Comparison of ENCODE assay signal across 10 cellular contexts in genomic region chr21:42535602-42536171, GRCh38. TPM values are rescaled to one million over a fixed set of nuclear protein-coding genes. Genes with fewer than 3 reads are reported as not detected.
A peak's percentile ranks its signal among the peaks of the same experiment; 100 is the strongest.
DNase-seq lines count a peak whose midpoint lies in the region; ATAC-seq and TF ChIP-seq lines count a peak whose summit lies in the region.
"Had no signal": no experiment of that assay in that cellular context is flagged by ENCODE, and none has a peak within 500 bp of the region (broad histone marks: within the 10 kb centered on the region; RNA-seq: fewer than 3 reads in every experiment).

No MANE protein-coding gene starts in this region.

- no peaks in the 10 kb centered on the region for H3K9me3 ChIP-seq in right cardiac atrium (ENCODE audit: control insufficient read depth, low read length)
- H3K9me3 ChIP-seq in adrenal gland (replicated peaks in 1 of 3), result no peaks in the 10 kb centered on the region
- H3K9me3 ChIP-seq in thyroid gland, result no peaks in the 10 kb centered on the region
- H3K9me3 ChIP-seq in GM23248 (ENCODE audit: low read depth), result no peaks in the 10 kb centered on the region

- no peaks in the 10 kb centered on the region for H3K9me2 ChIP-seq in GM23248 (ENCODE audit: insufficient read depth)

- H3K4me1 ChIP-seq in right cardiac atrium (ENCODE audit: control insufficient read depth, insufficient read depth, low read length), result peaks cover 3% of the 10 kb centered on the region
- peaks cover 13 to 17% of the 10 kb centered on the region in 2 donors for H3K4me1 ChIP-seq in adrenal gland (replicated peaks in 1 of 2)
- H3K4me1 ChIP-seq in thyroid gland, result peaks cover 46 to 61% of the 10 kb centered on the region in 2 donors
- H3K4me1 ChIP-seq in GM23248 (ENCODE audit: insufficient read depth), result no peaks in the 10 kb centered on the region

- H3K27ac ChIP-seq in right cardiac atrium (ENCODE audit: low read length) (no peak overlapping the region), adrenal gland (peak overlapping the region in 1 of 5 donors; percentile 89), thyroid gland (peak overlapping the region; percentile 67 to 77 (median 72)), GM23248 (no peak overlapping the region)

- no peaks in the 10 kb centered on the region for H4K20me1 ChIP-seq in GM23248 (ENCODE audit: insufficient read depth)

- intact Hi-C loops in Right ventricle myocardium superior (cut with DNase I) (no loop called here), right cardiac atrium (cut with DNase I) (no loop called here), adrenal gland (cut with DNase I) (no loop called here), thyroid gland (cut with DNase I) (no loop called here)

- H3K27me3 ChIP-seq in right cardiac atrium (ENCODE audit: control insufficient read depth, insufficient read depth), result no peaks in the 10 kb centered on the region
- no peaks in the 10 kb centered on the region for H3K27me3 ChIP-seq in adrenal gland
- no peaks in the 10 kb centered on the region for H3K27me3 ChIP-seq in thyroid gland
- H3K27me3 ChIP-seq in GM23248 (replicated peaks; ENCODE audit: insufficient read depth), result peaks cover 6% of the 10 kb centered on the region

- no peak overlapping the region for H3K4me2 ChIP-seq in GM23248 (ENCODE audit: unreplicated experiment)

- TF ChIP-seq CTCF in adrenal gland (IDR thresholded peaks at IDR 0.05) (no peak), thyroid gland (IDR thresholded peaks at IDR 0.05) (no peak)

- no peak overlapping the region for H3K4me3 ChIP-seq in right cardiac atrium (ENCODE audit: low read length)
- no peak overlapping the region for H3K4me3 ChIP-seq in adrenal gland
- H3K4me3 ChIP-seq in thyroid gland (replicated peaks in 1 of 3), result no peak overlapping the region
- H3K4me3 ChIP-seq in GM23248, result no peak overlapping the region

- H3F3A ChIP-seq in GM23248 (ENCODE audit: insufficient read depth), result no peaks in the 10 kb centered on the region

- no peaks in the 10 kb centered on the region for H3K36me3 ChIP-seq in adrenal gland (replicated peaks in 1 of 2)
- H3K36me3 ChIP-seq in thyroid gland, result no peaks in the 10 kb centered on the region
- no peaks in the 10 kb centered on the region for H3K36me3 ChIP-seq in GM23248 (ENCODE audit: low read depth)

- 77% methylated on average over 17 of the region's 17 CpGs for WGBS in right cardiac atrium
- 68 to 82% (median 71%) methylated on average over 12 to 17 of the region's 17 CpGs for WGBS in adrenal gland, 4 donors
- 49 to 52% methylated on average over 14 to 16 of the region's 17 CpGs for WGBS in thyroid gland, 2 donors
- 62 to 64% methylated on average over 17 of the region's 17 CpGs for WGBS in GM23248 (ENCODE audit: low coverage in 1 of 2, low lambda C conversion rate in 2 of 2, missing lambda C conversion rate in 2 of 2), 2 experiments

- ATAC-seq in Right ventricle myocardium superior (ENCODE audit: poor library complexity), result no peak
- no peak for ATAC-seq in right cardiac atrium
- peak; percentile 49 for ATAC-seq in HG02973 (IDR thresholded peaks at IDR 0.05; ENCODE audit: unreplicated experiment)

- H3K79me2 ChIP-seq in GM23248 (ENCODE audit: insufficient read depth), result no peaks in the 10 kb centered on the region

- in situ Hi-C loops in GM23248 (cut with MboI), result no loop called here

- no peak overlapping the region for H3K9ac ChIP-seq in GM23248

- no peak for TF ChIP-seq POLR2A in adrenal gland (IDR thresholded peaks at IDR 0.05)
- peak in 1 of 2 donors; percentile 13 for TF ChIP-seq POLR2A in thyroid gland (IDR thresholded peaks at IDR 0.05)

- DNase-seq in Right ventricle myocardium superior, result peak; percentile 34
- no peak for DNase-seq in right cardiac atrium
- DNase-seq in adrenal gland, result peak in 5 of 7 donors; percentile 32 to 78 (median 55)
- peak; percentile 81 to 85 for DNase-seq in thyroid gland
- DNase-seq in GM23248, result no peak
- DNase-seq in NOMO-1 (lab: John Stamatoyannopoulos, UW; ENCODE audit: unreplicated experiment in 2 of 2), result no peak
- DNase-seq in hippocampal formation (lab: John Stamatoyannopoulos, UW), result no peak
- DNase-seq: NCI-H69 had no signal

- no peak overlapping the region for H2AFZ ChIP-seq in GM23248

RNA-seq across cellular contexts. Expression of gene SLC37A1, which starts 22.0 kb away (rescaled TPM):
- 3.8 TPM for total RNA-seq in Right ventricle myocardium superior
- 1 to 10 TPM; 2.7 to 2.9 (median 2.9) TPM for total RNA-seq in right cardiac atrium
- 1.9 TPM for polyA plus RNA-seq in right cardiac atrium
- total RNA-seq in adrenal gland, result 10 to 100 TPM in 7 of 8 donors, 1 to 10 TPM in 1; 7.4 to 27.2 (median 18.7) TPM
- polyA plus RNA-seq in adrenal gland, result 10 to 100 TPM; 11.0 to 16.7 (median 14.3) TPM
- total RNA-seq in thyroid gland, result 10 to 100 TPM; 26.1 to 37.9 (median 34.9) TPM
- not detected in 2 replicates for total RNA-seq in GM23248 (2014; rRNA removed; shearing (Covaris generic))
- 0.23 TPM in 1 of 2 replicates, not detected in the other for polyA plus RNA-seq in GM23248 (2016; fragmentation: Nextera tagmentation; extraction: Ambion mirVana)

RNA-seq across cellular contexts. Expression of gene RSPH1, which starts 39.7 kb away (rescaled TPM):
- not detected for total RNA-seq in Right ventricle myocardium superior
- not detected for total RNA-seq in right cardiac atrium
- not detected for polyA plus RNA-seq in right cardiac atrium
- total RNA-seq in adrenal gland, result 1 to 10 TPM in 1 of 8 donors, under 1 TPM in 5, not detected in 2; 0.13 to 1.4 (median 0.72) TPM
- 1 to 10 TPM; 1.2 to 5.8 (median 3.2) TPM for polyA plus RNA-seq in adrenal gland
- 1 to 10 TPM; 2.7 to 3.7 (median 3.0) TPM for total RNA-seq in thyroid gland
- 0.32 TPM in 1 of 2 replicates, not detected in the other for total RNA-seq in GM23248 (2014; rRNA removed; shearing (Covaris generic))
- 0.14 TPM in 1 of 2 replicates, not detected in the other for polyA plus RNA-seq in GM23248 (2016; fragmentation: Nextera tagmentation; extraction: Ambion mirVana)
- total RNA-seq: HT1080 had no signal

Comparison
In these comparisons a context has a peak if more than half of its experiments do, and no peak if none do; other contexts are left out.
1. DNase-seq: peak in Right ventricle myocardium superior (single experiment), adrenal gland (5 of 7) and thyroid gland (2 of 2); none in right cardiac atrium (0 of 3), GM23248 (single experiment), NOMO-1 (0 of 2) and hippocampal formation (0 of 2).
2. H3K27ac ChIP-seq: peak in thyroid gland (3 of 3); none in right cardiac atrium (single experiment) and GM23248 (single experiment).